ENCODE assay signal across 24 cellular contexts in genomic region chr11:45060707-45061106, GRCh38.
"Had no signal": no experiment of that assay in that cellular context is flagged by ENCODE, and none has a peak within 500 bp of the region (broad histone marks: within the 10 kb centered on the region; RNA-seq: fewer than 3 reads in every experiment).

No MANE protein-coding gene starts in this region.

- DNase-seq: colonic mucosa; effector CD4-positive, alpha-beta T cell; endodermal cell; erythroblast; foreskin melanocyte; head of caudate nucleus; kidney glomerular epithelial cell; mammary epithelial cell; naive thymus-derived CD8-positive, alpha-beta T cell; nucleus accumbens; ovary; right cardiac atrium; stimulated activated CD4-positive, alpha-beta T cell treated with anti-CD3 and anti-CD28 coated beads, Interleukin-4, amount 100 ng/mL, for 1 hour; stimulated activated CD8-positive, alpha-beta memory T cell treated with anti-CD3 and anti-CD28 coated beads, Interleukin-4, amount 100 ng/mL, for 48 hours; stimulated activated naive CD8-positive, alpha-beta T cell treated with anti-CD3 and anti-CD28 coated beads, Interleukin-15, Interleukin-2, amounts not matched to agents 100 U/mL and 50 U/mL, for 24 hours; thyroid gland; upper lobe of left lung had no signal

- ATAC-seq: left lobe of liver; naive thymus-derived CD8-positive, alpha-beta T cell; right cardiac atrium; stimulated activated effector memory CD8-positive, alpha-beta T cell treated with anti-CD3 and anti-CD28 coated beads, Interleukin-12 subunit alpha, Interleukin-12 subunit beta, amount 100 ng/mL, for 72 hours; stimulated activated naive CD8-positive, alpha-beta T cell treated with anti-CD3 and anti-CD28 coated beads, Interleukin-15, Interleukin-2, amounts not matched to agents 100 U/mL and 50 U/mL, for 24 hours had no signal

- H3K27ac ChIP-seq: colonic mucosa, hepatocyte, ovary, suprapubic skin, thyroid gland, upper lobe of left lung had no signal

- H3K4me1 ChIP-seq: colonic mucosa had no signal

- H3K36me3 Mint-ChIP-seq: stimulated activated effector memory CD8-positive, alpha-beta T cell treated with anti-CD3 and anti-CD28 coated beads, Interleukin-12 subunit alpha, Interleukin-12 subunit beta, amount 100 ng/mL, for 72 hours had no signal

- FAIRE-seq: endothelial cell of umbilical vein had no signal

- H3K27me3 Mint-ChIP-seq: naive thymus-derived CD8-positive, alpha-beta T cell had no signal

- H3K9me3 Mint-ChIP-seq: stimulated activated effector memory CD8-positive, alpha-beta T cell treated with anti-CD3 and anti-CD28 coated beads, Interleukin-12 subunit alpha, Interleukin-12 subunit beta, amount 100 ng/mL, for 72 hours had no signal

- H3K4me1 Mint-ChIP-seq: endodermal cell; stimulated activated effector memory CD8-positive, alpha-beta T cell treated with anti-CD3 and anti-CD28 coated beads, Interleukin-12 subunit alpha, Interleukin-12 subunit beta, amount 100 ng/mL, for 72 hours had no signal

- H3K4me3 ChIP-seq: colonic mucosa, hepatocyte, ovary, suprapubic skin, thyroid gland, upper lobe of left lung had no signal

- H3K27ac Mint-ChIP-seq: endodermal cell; progenitor cell of endocrine pancreas; stimulated activated effector memory CD8-positive, alpha-beta T cell treated with anti-CD3 and anti-CD28 coated beads, Interleukin-12 subunit alpha, Interleukin-12 subunit beta, amount 100 ng/mL, for 72 hours had no signal

- H3K36me3 ChIP-seq: colonic mucosa, ovary, suprapubic skin, thyroid gland, upper lobe of left lung had no signal

- H3K4me3 Mint-ChIP-seq: endodermal cell; naive thymus-derived CD8-positive, alpha-beta T cell; neural crest cell; stimulated activated effector memory CD8-positive, alpha-beta T cell treated with anti-CD3 and anti-CD28 coated beads, Interleukin-12 subunit alpha, Interleukin-12 subunit beta, amount 100 ng/mL, for 72 hours had no signal

- H3K9me3 ChIP-seq: colonic mucosa, ovary, suprapubic skin, thyroid gland had no signal
